19 cellular contexts compared by ENCODE assay signal in the genomic region with DNA sequence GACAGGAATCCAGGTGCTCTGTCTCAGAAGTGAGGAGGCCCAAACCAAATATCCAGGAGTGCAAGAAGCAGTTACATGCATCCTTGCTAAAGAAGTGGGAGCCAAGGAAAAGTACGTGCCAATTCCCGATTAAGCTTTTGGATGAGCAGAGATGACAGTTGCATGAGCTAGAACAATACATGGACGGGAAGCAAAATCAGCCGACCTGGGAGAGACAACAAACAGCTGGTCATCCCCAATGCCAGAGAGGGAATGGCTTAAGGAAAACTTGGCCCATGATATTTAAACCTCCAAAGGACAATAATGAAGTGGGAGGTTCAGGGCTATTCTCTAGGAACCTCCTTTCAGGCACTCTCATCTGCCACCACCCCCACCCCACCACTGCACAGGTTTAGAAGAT.
"Had no signal": no experiment of that assay in that cellular context is flagged by ENCODE, and none has a peak within 500 bp of the region (broad histone marks: within the 10 kb centered on the region; RNA-seq: fewer than 3 reads in every experiment).

No MANE protein-coding gene starts in this region.

- H3K27ac ChIP-seq: epithelial cell of prostate, psoas muscle, spleen had no signal

- H3K9me3 Mint-ChIP-seq: activated CD4-positive, alpha-beta memory T cell treated with anti-CD3 and anti-CD28 coated beads, Interleukin-2, amount 10 ng/mL, durations not matched to agents 7 days and 5 days; effector memory CD8-positive, alpha-beta T cell; memory B cell; natural killer cell had no signal

- ATAC-seq: activated CD4-positive, alpha-beta T cell treated with anti-CD3 and anti-CD28 coated beads for 36 hours; effector memory CD8-positive, alpha-beta T cell; left lobe of liver; natural killer cell; psoas muscle; sciatic nerve had no signal

- H3K9me3 ChIP-seq: psoas muscle, spleen had no signal

- DNase-seq: activated CD4-positive, alpha-beta memory T cell treated with anti-CD3 and anti-CD28 coated beads, Interleukin-2, amount 10 ng/mL, durations not matched to agents 7 days and 5 days; activated CD4-positive, alpha-beta T cell treated with anti-CD3 and anti-CD28 coated beads for 36 hours; activated CD8-positive, alpha-beta memory T cell treated with anti-CD3 and anti-CD28 coated beads, Interleukin-2, amount 50 U/mL, for 48 hours; aorta; effector memory CD8-positive, alpha-beta T cell; natural killer cell; occipital lobe; psoas muscle; spleen; stimulated activated CD4-positive, alpha-beta T cell treated with anti-CD3 and anti-CD28 coated beads, Interleukin-1b, Interleukin-23, amount 100 ng/mL, for 48 hours; stimulated activated naive CD4-positive, alpha-beta T cell; substantia nigra; T-helper 9 cell; trophoblast cell had no signal

- H3K4me3 Mint-ChIP-seq: activated CD4-positive, alpha-beta memory T cell treated with anti-CD3 and anti-CD28 coated beads, Interleukin-2, amount 10 ng/mL, durations not matched to agents 7 days and 5 days; activated CD4-positive, alpha-beta T cell treated with anti-CD3 and anti-CD28 coated beads for 36 hours; effector memory CD8-positive, alpha-beta T cell; memory B cell; natural killer cell had no signal

- H3K27ac Mint-ChIP-seq: activated CD4-positive, alpha-beta memory T cell treated with anti-CD3 and anti-CD28 coated beads, Interleukin-2, amount 10 ng/mL, durations not matched to agents 7 days and 5 days; activated CD4-positive, alpha-beta T cell treated with anti-CD3 and anti-CD28 coated beads for 36 hours; effector memory CD8-positive, alpha-beta T cell; memory B cell; natural killer cell had no signal

- H3K4me1 ChIP-seq: psoas muscle had no signal

- FAIRE-seq: islet of Langerhans had no signal

- H3K36me3 ChIP-seq: spleen had no signal

- H3K36me3 Mint-ChIP-seq: memory B cell, natural killer cell had no signal

- H3K4me3 ChIP-seq: psoas muscle, spleen had no signal

- H3K4me1 Mint-ChIP-seq: activated CD4-positive, alpha-beta memory T cell treated with anti-CD3 and anti-CD28 coated beads, Interleukin-2, amount 10 ng/mL, durations not matched to agents 7 days and 5 days; activated CD4-positive, alpha-beta T cell treated with anti-CD3 and anti-CD28 coated beads for 36 hours; memory B cell; natural killer cell had no signal

- H3K27me3 Mint-ChIP-seq: memory B cell had no signal
